In the genomic region with DNA sequence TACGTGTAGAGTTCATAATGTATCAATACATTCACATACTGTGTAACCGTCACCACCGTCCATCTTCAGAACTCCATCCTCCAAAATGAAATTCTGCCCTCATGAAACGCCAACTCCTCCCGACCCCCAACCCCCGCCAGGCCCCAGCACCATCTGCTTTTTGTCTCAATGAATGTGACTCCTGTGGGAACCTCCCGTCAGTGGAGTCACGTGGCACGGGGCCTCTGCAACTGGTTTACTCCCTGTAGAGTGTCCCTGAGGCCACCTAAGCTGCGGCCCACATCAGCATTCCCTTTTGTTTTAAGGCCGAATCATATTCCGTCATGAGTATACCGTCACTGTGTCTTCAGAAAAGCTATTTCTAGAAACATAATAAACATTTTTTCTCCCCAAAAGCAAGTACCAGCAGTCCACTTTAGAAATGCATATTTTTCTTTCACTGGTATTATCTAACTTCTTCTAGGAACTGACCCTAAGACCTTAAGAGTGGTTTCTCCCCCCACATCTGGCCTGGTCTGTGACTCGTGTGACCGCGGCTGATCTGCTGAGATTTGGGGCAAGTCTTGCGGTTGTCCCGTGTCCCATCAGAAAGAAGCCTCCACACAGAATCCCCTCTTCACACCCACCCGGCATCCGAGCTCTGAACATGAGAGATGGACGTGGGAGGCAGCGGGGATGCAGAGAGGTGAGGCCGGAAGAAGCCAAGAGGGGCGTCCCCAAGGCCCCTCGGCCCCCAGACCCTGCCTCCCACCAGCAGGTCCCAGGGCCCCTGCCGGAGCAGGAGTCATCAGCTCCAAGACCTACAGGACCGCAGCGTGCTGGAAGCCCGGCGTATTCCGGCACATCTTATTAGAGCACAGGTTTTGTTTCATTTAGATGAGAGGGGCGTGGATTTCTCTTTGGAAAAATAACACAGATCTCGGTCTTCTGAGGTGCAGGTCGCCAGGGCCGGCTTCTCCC, we compare ENCODE assay signal across 21 cellular contexts. TPM values are rescaled to one million over a fixed set of nuclear protein-coding genes. Genes with fewer than 3 reads are reported as not detected.
DNase-seq lines count a peak whose midpoint lies in the region; ATAC-seq, FAIRE-seq and TF ChIP-seq lines count a peak whose summit lies in the region.
"Had no signal": no experiment of that assay in that cellular context is flagged by ENCODE, and none has a peak within 500 bp of the region (broad histone marks: within the 10 kb centered on the region; RNA-seq: fewer than 3 reads in every experiment).

No MANE protein-coding gene starts in this region.

- H3K36me3 ChIP-seq in kidney (ENCODE audit: control insufficient read depth in 1 of 2, insufficient read depth in 2 of 2, low read length in 2 of 2) (no peaks in the 10 kb centered on the region), spleen (no peaks in the 10 kb centered on the region)
- H3K36me3 ChIP-seq: BLaER1 had no signal

- H3K9me3 ChIP-seq in kidney (ENCODE audit: control insufficient read depth in 1 of 2, low read length in 2 of 2) = no peaks in the 10 kb centered on the region
- no peaks in the 10 kb centered on the region for H3K9me3 ChIP-seq in spleen
- H3K9me3 ChIP-seq: BLaER1 had no signal

- ATAC-seq in HG03520 (IDR thresholded peaks at IDR 0.05; ENCODE audit: unreplicated experiment) (no peak), HG02884 (IDR thresholded peaks at IDR 0.05; ENCODE audit: unreplicated experiment) (no peak)
- ATAC-seq: CD8-positive, alpha-beta T cell; Panc1 had no signal

- TF ChIP-seq CTCF in kidney (IDR thresholded peaks at IDR 0.05; ENCODE audit: borderline replicate concordance, extremely low read depth, insufficient read depth) (no peak), spleen (IDR thresholded peaks at IDR 0.05 in 8 of 11, conservative IDR thresholded peaks at IDR 0.05 in 3 of 11) (no peak)

- intact Hi-C loops in kidney (cut with DNase I) (no loop called here), spleen (cut with DNase I; ENCODE audit: low total_unique reads) (no loop called here)

- H3K4me3 ChIP-seq in kidney (ENCODE audit: low read length in 2 of 2) (no peak overlapping the region), spleen (no peak overlapping the region)
- H3K4me3 ChIP-seq: BLaER1 had no signal

- H3K4me1 ChIP-seq in kidney (ENCODE audit: control insufficient read depth in 1 of 2, insufficient read depth in 1 of 2, low read depth in 1 of 2, low read length in 2 of 2) = no peaks in the 10 kb centered on the region
- H3K4me1 ChIP-seq in spleen = no peaks in the 10 kb centered on the region

- no peak for TF ChIP-seq POLR2A in spleen (IDR thresholded peaks at IDR 0.05)

- no peak for FAIRE-seq in kidney (lab: Jason Lieb, UNC)
- FAIRE-seq: HTR-8/SVneo had no signal

- 67 to 77% (median 74%) methylated on average over 29 to 35 of the region's 35 CpGs for WGBS in spleen, 5 donors

- H3K27ac ChIP-seq in kidney (ENCODE audit: low read depth in 2 of 2, low read length in 2 of 2) (no peak overlapping the region), spleen (no peak overlapping the region)
- H3K27ac ChIP-seq: BLaER1 had no signal

- DNase-seq in NCI-H82 (lab: John Stamatoyannopoulos, UW) = peak; percentile 43
- DNase-seq in NCI-H82 treated with DMSO at 0.1 percent for 48 hours (lab: John Stamatoyannopoulos, UW; ENCODE audit: unreplicated experiment) = no peak
- peak; percentile 61 for DNase-seq in NCI-H2171 treated with DMSO at 0.1 percent for 48 hours (lab: John Stamatoyannopoulos, UW)
- peak; percentile 52 for DNase-seq in kidney
- peak; percentile 63 for DNase-seq in spleen
- DNase-seq in activated CD8-positive, alpha-beta memory T cell treated with anti-CD3 and anti-CD28 coated beads, Interleukin-2, amount 50 U/mL, for 4 hours = no peak
- DNase-seq: CD8-positive, alpha-beta T cell; DMS79 treated with DMSO at 0.1 percent for 48 hours; H7; NCI-H1417; NCI-H2029 treated with DMSO at 0.1 percent for 48 hours; NCI-H510A treated with DMSO at 0.1 percent for 48 hours; SHP77 treated with DMSO at 0.1 percent for 48 hours had no signal

- H3K27me3 ChIP-seq in spleen (replicated peaks in 1 of 7) = peaks cover 0 to 74% (median 16%) of the 10 kb centered on the region in 7 donors
- H3K27me3 ChIP-seq: BLaER1 had no signal

- no peak overlapping the region for H3K9ac ChIP-seq in kidney (ENCODE audit: low read length in 2 of 2)
- H3K9ac ChIP-seq: BLaER1 had no signal

RNA-seq across cellular contexts. Expression of gene SLC6A3, which starts 38.3 kb away (rescaled TPM):
- total RNA-seq in kidney (0.54 TPM), spleen (under 1 TPM in 3 of 7 donors, not detected in 4; 0.09 to 0.27 (median 0.18) TPM)
- polyA plus RNA-seq in kidney (ENCODE audit: insufficient read depth, low read depth, low replicate concordance) (0.09 TPM), spleen (under 1 TPM; 0.02 to 0.06 (median 0.03) TPM)
- total RNA-seq: A172; CD8-positive, alpha-beta T cell; G401 had no signal
- polyA plus RNA-seq: IgD-negative memory B cell had no signal

Comparison
In these comparisons a context has a peak if more than half of its experiments do, and no peak if none do; other contexts are left out.
1. DNase-seq: peak in NCI-H82 (single experiment), NCI-H2171 treated with DMSO at 0.1 percent for 48 hours (single experiment), kidney (single experiment) and spleen (single experiment); none in NCI-H82 treated with DMSO at 0.1 percent for 48 hours (single experiment) and activated CD8-positive, alpha-beta memory T cell treated with anti-CD3 and anti-CD28 coated beads, Interleukin-2, amount 50 U/mL, for 4 hours (single experiment).